ENCODE assay signal across 17 cellular contexts in genomic region chr4:108889696-108890475, GRCh38.
DNase-seq lines count a peak whose midpoint lies in the region; ATAC-seq, FAIRE-seq and TF ChIP-seq lines count a peak whose summit lies in the region.
"Had no signal": no experiment of that assay in that cellular context is flagged by ENCODE, and none has a peak within 500 bp of the region (broad histone marks: within the 10 kb centered on the region; RNA-seq: fewer than 3 reads in every experiment).

No MANE protein-coding gene starts in this region.

- no TSS peak for BruUV-seq in K562 (replicated peaks; lab: Mats Ljungman, UMichigan)

- H3K27me3 Mint-ChIP-seq in GM23338 (ENCODE audit: insufficient read depth, low read depth, poor library complexity) = peaks cover 2% of the 10 kb centered on the region

- H3K9me2 ChIP-seq in GM23338 (ENCODE audit: insufficient read depth) = no peaks in the 10 kb centered on the region

- H3K36me3 ChIP-seq in GM23338 (ENCODE audit: insufficient read depth) (no peaks in the 10 kb centered on the region), K562 (ENCODE audit: control insufficient read depth, insufficient read depth, low read length) (no peaks in the 10 kb centered on the region)

- TF ChIP-seq CTCF in GM23338 (conservative IDR thresholded peaks at IDR 0.05; ENCODE audit: low read depth in 2 of 2) (no peak), K562 (IDR thresholded peaks at IDR 0.05 in 2 of 3, conservative IDR thresholded peaks at IDR 0.05 in 1 of 3; ENCODE audit: insufficient read depth in 2 of 3, low read depth in 1 of 3, low read length in 3 of 3) (no peak)

- DNase-seq in GM23338 (ENCODE audit: low spot score) (no peak), K562 (ENCODE audit: extremely low read depth in 1 of 4, low spot score in 3 of 4) (no peak), left lobe of liver (ENCODE audit: low spot score) (no peak), pulmonary artery endothelial cell (ENCODE audit: low read depth, low spot score) (peak; percentile 54), kidney glomerular epithelial cell (lab: John Stamatoyannopoulos, UW) (no peak), NCI-H774 (lab: John Stamatoyannopoulos, UW) (no peak), AG08395 (ENCODE audit: low spot score) (no peak)
- DNase-seq: AML-193, DMS53, GOT3, MV-4-11, NCI-H1417 treated with DMSO at 0.1 percent for 48 hours, NCI-H2029 treated with DMSO at 0.1 percent for 48 hours, NCI-H524 treated with DMSO at 0.1 percent for 48 hours, SIG-M5 had no signal

- TF ChIP-seq EP300 in K562 (IDR thresholded peaks at IDR 0.05; ENCODE audit: low read length) = no peak

- FAIRE-seq in K562 (lab: Jason Lieb, UNC) = peak; percentile 62
- FAIRE-seq: A204.1 had no signal

- H3K79me2 ChIP-seq in GM23338 (replicated peaks; ENCODE audit: insufficient read depth) (no peaks in the 10 kb centered on the region), K562 (ENCODE audit: control insufficient read depth, insufficient read depth, low read length) (no peaks in the 10 kb centered on the region)

- H4K20me1 ChIP-seq in GM23338 (replicated peaks; ENCODE audit: insufficient read depth) (no peaks in the 10 kb centered on the region), K562 (replicated peaks; ENCODE audit: control insufficient read depth, insufficient read depth, low read length) (no peaks in the 10 kb centered on the region)

- ATAC-seq in GM23338 = no peak
- ATAC-seq in K562 = no peak
- ATAC-seq in left lobe of liver = peak; percentile 14
- no peak for ATAC-seq in HG02678 (IDR thresholded peaks at IDR 0.05; ENCODE audit: unreplicated experiment)

- H3K27ac ChIP-seq in GM23338 (ENCODE audit: low read depth) (no peak overlapping the region), K562 (ENCODE audit: extremely low read depth, low read depth, low read length) (no peak overlapping the region)

- H3K4me3 Mint-ChIP-seq in GM23338 = no peak overlapping the region

- H3K9me3 Mint-ChIP-seq in GM23338 = no peaks in the 10 kb centered on the region

- CTCF ChIA-PET in K562 (lab: Yijun Ruan, JAX; ENCODE audit: low intra/inter-chr PET ratio) = no interaction called here

- no peaks in the 10 kb centered on the region for H3K36me3 Mint-ChIP-seq in GM23338 (ENCODE audit: low read depth)

- POLR2A ChIA-PET in K562 (lab: Yijun Ruan, JAX) = interaction anchor here (0.6 to 1.3 kb wide), 3 partner anchors 12 to 29 kb away, joined by 3 to 4 read pairs (median 3); no protein-coding TSS in a partner anchor

- no peak overlapping the region for H3K4me3 ChIP-seq in GM23338
- H3K4me3 ChIP-seq in K562 = no peak overlapping the region

- TF ChIP-seq RAD21 in K562 (CRISPR knock-in tag; conservative IDR thresholded peaks at IDR 0.05 in 1 of 2, IDR thresholded peaks at IDR 0.05 in 1 of 2) = no peak

- H3F3A ChIP-seq in GM23338 (replicated peaks; ENCODE audit: low read depth) = no peaks in the 10 kb centered on the region

- H3K9me1 ChIP-seq in K562 (ENCODE audit: control insufficient read depth, insufficient read depth, low read length) = no peaks in the 10 kb centered on the region

- no peak overlapping the region for H3K9ac ChIP-seq in K562 (ENCODE audit: insufficient read depth in 1 of 2, low read depth in 2 of 2, low read length in 2 of 2)

- 0 out of 2 replicates have a peak overlapping the region, but pooled peaks have one; percentile 71 for H3K27ac Mint-ChIP-seq in GM23338

- H3K4me1 ChIP-seq in GM23338 (ENCODE audit: insufficient read depth) (peaks cover 32% of the 10 kb centered on the region), K562 (replicated peaks in 1 of 2; ENCODE audit: control insufficient read depth in 2 of 2, insufficient read depth in 2 of 2, low read length in 2 of 2) (peaks cover 0 to 5% of the 10 kb centered on the region in 2 experiments; a peak in 2 of 5 replicates)

- TF ChIP-seq POLR2A in K562 (conservative IDR thresholded peaks at IDR 0.05) = no peak

- no peaks in the 10 kb centered on the region for H3K9me3 ChIP-seq in K562 (replicated peaks; ENCODE audit: control insufficient read depth, insufficient read depth, low read depth, low read length)

- in situ Hi-C loops in K562 (cut with MboI) = no loop called here

- peaks cover 26% of the 10 kb centered on the region for H3K4me1 Mint-ChIP-seq in GM23338

- H3K4me2 ChIP-seq in GM23338 (no peak overlapping the region), K562 (ENCODE audit: insufficient read depth, low read length) (no peak overlapping the region)

- WGBS in K562 (ENCODE audit: insufficient coverage, low coverage, missing lambda C conversion rate) = 41% methylated on average over 8 of the region's 8 CpGs

- intact Hi-C loops in K562 (cut with micrococcal nuclease) = loop anchor here (5.0 kb wide), 1 partner anchor 402 kb away; no protein-coding TSS in a partner anchor

- no peak overlapping the region for H2AFZ ChIP-seq in GM23338
- H2AFZ ChIP-seq in K562 (ENCODE audit: low read depth, low read length) = peak overlapping the region; percentile 67

- H3K27me3 ChIP-seq in GM23338 (ENCODE audit: insufficient read depth) (no peaks in the 10 kb centered on the region), K562 (ENCODE audit: control insufficient read depth in 2 of 2, insufficient read depth in 2 of 2, low read length in 2 of 2) (no peaks in the 10 kb centered on the region)

TF ChIP-seq in GM23338, 12 proteins besides CTCF, POLR2A, EP300 and RAD21:
- TF ChIP-seq JUNB (IDR thresholded peaks at IDR 0.05; ENCODE audit: unreplicated experiment) = no peak
- TF ChIP-seq STAT1 (IDR thresholded peaks at IDR 0.05; ENCODE audit: unreplicated experiment) = no peak
- no peak for TF ChIP-seq CREB1 (CRISPR knock-in tag; IDR thresholded peaks at IDR 0.05; ENCODE audit: low read depth)
- TF ChIP-seq, protein P1, sequence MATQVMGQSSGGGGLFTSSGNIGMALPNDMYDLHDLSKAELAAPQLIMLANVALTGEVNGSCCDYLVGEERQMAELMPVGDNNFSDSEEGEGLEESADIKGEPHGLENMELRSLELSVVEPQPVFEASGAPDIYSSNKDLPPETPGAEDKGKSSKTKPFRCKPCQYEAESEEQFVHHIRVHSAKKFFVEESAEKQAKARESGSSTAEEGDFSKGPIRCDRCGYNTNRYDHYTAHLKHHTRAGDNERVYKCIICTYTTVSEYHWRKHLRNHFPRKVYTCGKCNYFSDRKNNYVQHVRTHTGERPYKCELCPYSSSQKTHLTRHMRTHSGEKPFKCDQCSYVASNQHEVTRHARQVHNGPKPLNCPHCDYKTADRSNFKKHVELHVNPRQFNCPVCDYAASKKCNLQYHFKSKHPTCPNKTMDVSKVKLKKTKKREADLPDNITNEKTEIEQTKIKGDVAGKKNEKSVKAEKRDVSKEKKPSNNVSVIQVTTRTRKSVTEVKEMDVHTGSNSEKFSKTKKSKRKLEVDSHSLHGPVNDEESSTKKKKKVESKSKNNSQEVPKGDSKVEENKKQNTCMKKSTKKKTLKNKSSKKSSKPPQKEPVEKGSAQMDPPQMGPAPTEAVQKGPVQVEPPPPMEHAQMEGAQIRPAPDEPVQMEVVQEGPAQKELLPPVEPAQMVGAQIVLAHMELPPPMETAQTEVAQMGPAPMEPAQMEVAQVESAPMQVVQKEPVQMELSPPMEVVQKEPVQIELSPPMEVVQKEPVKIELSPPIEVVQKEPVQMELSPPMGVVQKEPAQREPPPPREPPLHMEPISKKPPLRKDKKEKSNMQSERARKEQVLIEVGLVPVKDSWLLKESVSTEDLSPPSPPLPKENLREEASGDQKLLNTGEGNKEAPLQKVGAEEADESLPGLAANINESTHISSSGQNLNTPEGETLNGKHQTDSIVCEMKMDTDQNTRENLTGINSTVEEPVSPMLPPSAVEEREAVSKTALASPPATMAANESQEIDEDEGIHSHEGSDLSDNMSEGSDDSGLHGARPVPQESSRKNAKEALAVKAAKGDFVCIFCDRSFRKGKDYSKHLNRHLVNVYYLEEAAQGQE (IDR thresholded peaks at IDR 0.05; ENCODE audit: unreplicated experiment) = no peak
TF ChIP-seq in GM23338: peak in this region for 0.

TF ChIP-seq in K562, 482 proteins besides CTCF, POLR2A, EP300 and RAD21:
- TF ChIP-seq MEIS2 (IDR thresholded peaks at IDR 0.05; ENCODE audit: partially characterized antibody) (peak; percentile 24), TCF7L2 (IDR thresholded peaks at IDR 0.05; ENCODE audit: low read depth, low read length) (no peak)
